Comparison of ENCODE assay signal across 17 cellular contexts in the genomic region with DNA sequence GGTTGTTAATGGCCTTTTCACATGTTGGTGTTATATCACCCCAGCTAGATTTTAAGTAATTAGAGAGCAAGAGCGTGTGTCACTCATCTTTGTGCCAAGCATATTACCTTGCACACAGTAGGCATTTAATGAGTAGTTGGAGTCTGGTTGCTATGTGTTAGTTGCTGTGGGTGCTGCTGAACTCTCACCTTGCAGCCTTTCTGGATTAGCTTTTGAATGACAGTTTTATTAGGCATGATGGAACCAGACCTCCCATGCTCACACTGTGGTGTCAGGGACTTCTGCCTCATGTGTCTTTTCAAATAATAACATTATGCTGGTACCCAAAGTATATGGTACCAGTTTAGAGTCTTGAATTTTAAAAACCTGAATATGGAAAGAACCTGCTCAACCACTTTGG.
"Had no signal": no experiment of that assay in that cellular context is flagged by ENCODE, and none has a peak within 500 bp of the region (broad histone marks: within the 10 kb centered on the region; RNA-seq: fewer than 3 reads in every experiment).

No MANE protein-coding gene starts in this region.

- H3K9me3 Mint-ChIP-seq: activated B cell treated with CpG ODN at 0.5 μM for 24 hours; activated CD8-positive, alpha-beta T cell treated with anti-CD3 and anti-CD28 coated beads for 36 hours; activated naive CD4-positive, alpha-beta T cell treated with anti-CD3 and anti-CD28 coated beads, Interleukin-2, amount 50 U/mL, for 72 hours; memory B cell; natural killer cell treated with Interleukin-12 subunit alpha and Interleukin-12 subunit beta and Interleukin-15 and Interleukin-18, amount 100 ng/mL, for 72 hours; stimulated activated naive CD8-positive, alpha-beta T cell treated with anti-CD3 and anti-CD28 coated beads, Interleukin-15, amount 100 ng/mL, for 72 hours had no signal

- H3K27me3 Mint-ChIP-seq: activated B cell treated with CpG ODN at 0.5 μM for 24 hours; activated CD8-positive, alpha-beta T cell treated with anti-CD3 and anti-CD28 coated beads for 36 hours; memory B cell; natural killer cell treated with Interleukin-12 subunit alpha and Interleukin-12 subunit beta and Interleukin-15 and Interleukin-18, amount 100 ng/mL, for 72 hours; stimulated activated naive CD8-positive, alpha-beta T cell treated with anti-CD3 and anti-CD28 coated beads, Interleukin-15, amount 100 ng/mL, for 72 hours; T-helper 17 cell had no signal

- H3K4me3 ChIP-seq: colonic mucosa, esophagus muscularis mucosa, left lung, thoracic aorta had no signal

- ATAC-seq: activated CD8-positive, alpha-beta T cell treated with anti-CD3 and anti-CD28 coated beads for 36 hours; activated naive CD4-positive, alpha-beta T cell treated with anti-CD3 and anti-CD28 coated beads, Interleukin-2, amount 50 U/mL, for 72 hours; left lung; natural killer cell treated with Interleukin-12 subunit alpha and Interleukin-12 subunit beta and Interleukin-15 and Interleukin-18, amount 100 ng/mL, for 72 hours; sciatic nerve; stimulated activated naive CD8-positive, alpha-beta T cell treated with anti-CD3 and anti-CD28 coated beads, Interleukin-15, amount 100 ng/mL, for 72 hours; T-helper 17 cell had no signal

- H3K27ac ChIP-seq: colonic mucosa, esophagus muscularis mucosa, left lung, thoracic aorta had no signal

- DNase-seq: activated B cell treated with CpG ODN at 0.5 μM for 24 hours; activated CD4-positive, alpha-beta T cell treated with anti-CD3 and anti-CD28 coated beads for 48 hours; activated CD8-positive, alpha-beta T cell treated with anti-CD3 and anti-CD28 coated beads for 36 hours; activated gamma-delta T cell; activated T-cell treated with anti-CD3 and anti-CD28 coated beads, Interleukin-2, amount 50 U/mL, for 48 hours; central memory CD4-positive, alpha-beta T cell; colonic mucosa; hippocampal formation; left lung; stimulated activated naive CD8-positive, alpha-beta T cell treated with anti-CD3 and anti-CD28 coated beads, Interleukin-15, amount 100 ng/mL, for 72 hours; T-helper 17 cell had no signal

- H3K9me3 ChIP-seq: colonic mucosa, esophagus muscularis mucosa, left lung, thoracic aorta had no signal

- H3K4me1 Mint-ChIP-seq: activated B cell treated with CpG ODN at 0.5 μM for 24 hours; stimulated activated naive CD8-positive, alpha-beta T cell treated with anti-CD3 and anti-CD28 coated beads, Interleukin-15, amount 100 ng/mL, for 72 hours had no signal

- H3K27me3 ChIP-seq: colonic mucosa, esophagus muscularis mucosa, left lung had no signal

- H3K36me3 Mint-ChIP-seq: activated naive CD4-positive, alpha-beta T cell treated with anti-CD3 and anti-CD28 coated beads, Interleukin-2, amount 50 U/mL, for 72 hours; natural killer cell treated with Interleukin-12 subunit alpha and Interleukin-12 subunit beta and Interleukin-15 and Interleukin-18, amount 100 ng/mL, for 72 hours had no signal

- H3K36me3 ChIP-seq: colonic mucosa, esophagus muscularis mucosa, left lung, thoracic aorta had no signal

- H3K4me3 Mint-ChIP-seq: activated B cell treated with CpG ODN at 0.5 μM for 24 hours; activated CD8-positive, alpha-beta T cell treated with anti-CD3 and anti-CD28 coated beads for 36 hours; memory B cell; natural killer cell treated with Interleukin-12 subunit alpha and Interleukin-12 subunit beta and Interleukin-15 and Interleukin-18, amount 100 ng/mL, for 72 hours; stimulated activated naive CD8-positive, alpha-beta T cell treated with anti-CD3 and anti-CD28 coated beads, Interleukin-15, amount 100 ng/mL, for 72 hours; T-helper 17 cell had no signal

- H3K27ac Mint-ChIP-seq: activated B cell treated with CpG ODN at 0.5 μM for 24 hours; activated CD8-positive, alpha-beta T cell treated with anti-CD3 and anti-CD28 coated beads for 36 hours; T-helper 17 cell had no signal
